In genomic region chr13:58655086-58655485, GRCh38 we compare ENCODE assay signal across 11 cellular contexts.
"Had no signal": no experiment of that assay in that cellular context is flagged by ENCODE, and none has a peak within 500 bp of the region (broad histone marks: within the 10 kb centered on the region; RNA-seq: fewer than 3 reads in every experiment).

No MANE protein-coding gene starts in this region.

- H3K27ac ChIP-seq: brain microvascular endothelial cell had no signal

- ATAC-seq: activated naive CD4-positive, alpha-beta T cell treated with anti-CD3 and anti-CD28 coated beads, Interleukin-2, amount 50 U/mL, for 72 hours had no signal

- DNase-seq: activated B cell treated with CpG ODN at 0.5 μM for 24 hours; activated CD4-positive, alpha-beta T cell treated with anti-CD3 and anti-CD28 coated beads, Interleukin-2, amount 10 ng/mL, durations not matched to agents 24 days and 14 days; activated effector memory CD4-positive, alpha-beta T cell treated with anti-CD3 and anti-CD28 coated beads, Interleukin-2, amount 50 U/mL, for 16 hours; amygdala; brain microvascular endothelial cell; cerebellar nuclear complex; endodermal cell; hypothalamus; kidney glomerular epithelial cell; stimulated activated CD4-positive, alpha-beta T cell treated with anti-CD3 and anti-CD28 coated beads, Interleukin-4, amount 100 ng/mL, for 1 hour had no signal

- H3K27me3 ChIP-seq: brain microvascular endothelial cell had no signal

- H3K36me3 ChIP-seq: brain microvascular endothelial cell had no signal
